9 cellular contexts compared by ENCODE assay signal in the genomic region with DNA sequence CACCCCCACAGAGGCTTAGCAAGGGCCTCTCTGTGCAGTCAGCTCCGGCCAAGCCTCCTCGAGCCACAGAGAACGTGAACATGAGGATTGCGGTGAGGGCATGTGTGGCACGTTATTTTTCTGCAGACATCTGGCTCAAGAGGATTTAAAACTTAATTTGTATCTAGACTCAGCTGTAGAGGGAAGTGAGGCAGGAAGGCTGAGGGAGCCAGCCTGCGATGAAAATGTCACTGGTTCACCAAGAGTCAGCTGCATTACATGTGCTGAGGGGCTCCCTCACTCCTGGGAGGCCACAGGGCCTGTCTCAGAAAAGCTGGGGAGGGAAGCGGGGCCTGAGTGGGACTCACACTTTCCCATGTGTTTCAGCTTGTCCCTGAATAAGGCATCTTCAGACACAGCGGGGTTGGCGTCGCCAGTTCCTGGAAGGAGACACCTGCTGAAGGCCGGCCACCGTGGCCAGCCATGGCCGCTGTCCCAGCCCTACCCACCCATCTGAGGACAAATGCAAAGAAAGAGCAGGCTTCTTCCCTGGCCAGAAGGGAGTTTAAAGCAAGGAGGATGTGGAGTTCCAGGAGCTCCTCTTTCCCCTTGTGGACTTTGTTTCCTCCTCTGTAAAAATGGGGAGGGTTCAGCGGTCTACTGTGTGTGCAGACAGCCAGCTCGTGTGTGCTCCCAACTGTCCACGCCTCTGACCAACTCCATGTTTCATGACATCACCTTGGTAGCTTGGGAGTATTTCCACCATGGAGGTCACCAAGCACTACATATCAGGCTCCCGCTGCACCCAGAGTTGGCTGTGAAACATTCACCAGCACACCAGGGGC. TPM values are rescaled to one million over a fixed set of nuclear protein-coding genes. Genes with fewer than 3 reads are reported as not detected.
DNase-seq lines count a peak whose midpoint lies in the region; ATAC-seq and TF ChIP-seq lines count a peak whose summit lies in the region.
"Had no signal": no experiment of that assay in that cellular context is flagged by ENCODE, and none has a peak within 500 bp of the region (broad histone marks: within the 10 kb centered on the region; RNA-seq: fewer than 3 reads in every experiment).

No MANE protein-coding gene starts in this region.

- no peaks in the 10 kb centered on the region for H3K9me3 ChIP-seq in prostate gland

- peak overlapping the region; percentile 11 for H3K27ac Mint-ChIP-seq in endothelial cell (ENCODE audit: unreplicated experiment)

- WGBS in prostate gland, result 63% methylated on average over 17 of the region's 17 CpGs

- no peaks in the 10 kb centered on the region for H3K27me3 ChIP-seq in prostate gland (replicated peaks; ENCODE audit: insufficient read depth)

- H3K27ac ChIP-seq in prostate gland, result peak overlapping the region; percentile 74 to 77

- DNase-seq in DMS 273 (lab: John Stamatoyannopoulos, UW; ENCODE audit: unreplicated experiment) (peak; percentile 79), NOMO-1 (lab: John Stamatoyannopoulos, UW; ENCODE audit: unreplicated experiment in 2 of 2) (peak; percentile 46 to 55), endothelial cell (ENCODE audit: low spot score) (no peak), prostate gland (ENCODE audit: low spot score) (no peak), left lobe of liver (ENCODE audit: low spot score) (no peak), HUDEP-2 (lab: John Stamatoyannopoulos, UW; ENCODE audit: unreplicated experiment in 76 of 76) (no peak)
- DNase-seq: NCI-H2029 treated with DMSO at 0.1 percent for 48 hours had no signal

- peaks cover 20% of the 10 kb centered on the region for H3K27me3 Mint-ChIP-seq in endothelial cell (ENCODE audit: unreplicated experiment)

- H3K4me3 Mint-ChIP-seq in endothelial cell (ENCODE audit: unreplicated experiment), result no peak overlapping the region

- H3K4me1 Mint-ChIP-seq in endothelial cell (ENCODE audit: unreplicated experiment), result peaks cover 46% of the 10 kb centered on the region

- no peaks in the 10 kb centered on the region for H3K36me3 ChIP-seq in prostate gland

- no peaks in the 10 kb centered on the region for H3K9me3 Mint-ChIP-seq in endothelial cell (ENCODE audit: unreplicated experiment)

- no peak overlapping the region for H3K4me3 ChIP-seq in prostate gland

- intact Hi-C loops in prostate gland (cut with DNase I), result no loop called here

- ATAC-seq in HG02885 (IDR thresholded peaks at IDR 0.05; ENCODE audit: poor library complexity, unreplicated experiment) (no peak), left lobe of liver (no peak), GM21723 (IDR thresholded peaks at IDR 0.05; ENCODE audit: unreplicated experiment) (no peak)

- no peak for TF ChIP-seq POLR2A in prostate gland (IDR thresholded peaks at IDR 0.05)

- peaks cover 15% of the 10 kb centered on the region for H3K36me3 Mint-ChIP-seq in endothelial cell (ENCODE audit: low read depth, unreplicated experiment)

- H3K4me1 ChIP-seq in prostate gland (replicated peaks), result peaks cover 16% of the 10 kb centered on the region

- TF ChIP-seq CTCF in endothelial cell (IDR thresholded peaks at IDR 0.05; ENCODE audit: unreplicated experiment) (no peak), prostate gland (IDR thresholded peaks at IDR 0.05) (no peak)

RNA-seq across cellular contexts. Expression of gene MRPS23, which starts 19.1 kb away (rescaled TPM):
- total RNA-seq in endothelial cell (ENCODE audit: unreplicated experiment), result 39.3 TPM
- 10 to 100 TPM; 29.0 to 43.1 TPM for total RNA-seq in prostate gland
- 13.1 TPM for total RNA-seq in left lobe of liver

Comparison
In these comparisons a context has a peak if more than half of its experiments do, and no peak if none do; other contexts are left out.
1. DNase-seq: peak in DMS 273 (single experiment) and NOMO-1 (2 of 2); none in endothelial cell (single experiment), prostate gland (single experiment), left lobe of liver (single experiment) and HUDEP-2 (0 of 76).